Comparison of ENCODE assay signal across 12 cellular contexts in genomic region chr7:43735403-43735801, GRCh38.
DNase-seq lines count a peak whose midpoint lies in the region; ATAC-seq and TF ChIP-seq lines count a peak whose summit lies in the region.
"Had no signal": no experiment of that assay in that cellular context is flagged by ENCODE, and none has a peak within 500 bp of the region (broad histone marks: within the 10 kb centered on the region; RNA-seq: fewer than 3 reads in every experiment).

No MANE protein-coding gene starts in this region.

- peaks cover 25% of the 10 kb centered on the region for H3K4me1 Mint-ChIP-seq in stimulated activated naive CD8-positive, alpha-beta T cell treated with anti-CD3 and anti-CD28 coated beads, Interleukin-15, Interleukin-2, amounts not matched to agents 100 ng/mL and 50 ng/mL, for 24 hours (ENCODE audit: low read depth)

- peak overlapping the region; percentile 83 for H3K27ac Mint-ChIP-seq in stimulated activated naive CD8-positive, alpha-beta T cell treated with anti-CD3 and anti-CD28 coated beads, Interleukin-15, Interleukin-2, amounts not matched to agents 100 ng/mL and 50 ng/mL, for 24 hours

- TF ChIP-seq CTCF in GM10248 (IDR thresholded peaks at IDR 0.05; ENCODE audit: control extremely low read depth, extremely low read depth, low read depth, missing control alignments): no peak

- DNase-seq in stimulated activated naive CD8-positive, alpha-beta T cell treated with anti-CD3 and anti-CD28 coated beads, Interleukin-15, Interleukin-2, amounts not matched to agents 100 U/mL and 50 U/mL, for 24 hours: no peak
- DNase-seq in DMS153 (lab: John Stamatoyannopoulos, UW) (no peak), GM10248 (ENCODE audit: extremely low spot score) (no peak)
- DNase-seq in NK-92 treated with Interleukin-12 subunit alpha and Interleukin-12 subunit beta, amount 100 ng/mL, for 24 hours (lab: John Stamatoyannopoulos, UW): no peak
- DNase-seq: activated gamma-delta T cell treated with Interleukin-2 at 50 U/mL for 16 hours, NCI-H446 treated with DMSO at 0.1 percent for 48 hours, right cardiac atrium, SIG-M5 had no signal

- no peaks in the 10 kb centered on the region for H3K9me3 Mint-ChIP-seq in stimulated activated naive CD8-positive, alpha-beta T cell treated with anti-CD3 and anti-CD28 coated beads, Interleukin-15, Interleukin-2, amounts not matched to agents 100 ng/mL and 50 ng/mL, for 24 hours

- no peaks in the 10 kb centered on the region for H3K36me3 Mint-ChIP-seq in stimulated activated naive CD8-positive, alpha-beta T cell treated with anti-CD3 and anti-CD28 coated beads, Interleukin-15, Interleukin-2, amounts not matched to agents 100 ng/mL and 50 ng/mL, for 24 hours (ENCODE audit: low read depth)

- POLR2A ChIA-PET in GM10248 (lab: Yijun Ruan, JAX): interaction anchor here (0.7 to 0.8 kb wide), 2 partner anchors 13 to 27 kb away, joined by 3 to 6 read pairs; no protein-coding TSS in a partner anchor

- CTCF ChIA-PET in GM10248 (lab: Yijun Ruan, JAX): interaction anchor here (0.9 to 5.4 kb wide), 10 partner anchors 11 to 153 kb away, joined by 3 to 39 read pairs (median 4); partner anchors contain the start of genes BLVRA and STK17A

- peaks cover 3% of the 10 kb centered on the region for H3K27me3 Mint-ChIP-seq in stimulated activated naive CD8-positive, alpha-beta T cell treated with anti-CD3 and anti-CD28 coated beads, Interleukin-15, Interleukin-2, amounts not matched to agents 100 ng/mL and 50 ng/mL, for 24 hours

- ATAC-seq in stimulated activated naive CD8-positive, alpha-beta T cell treated with anti-CD3 and anti-CD28 coated beads, Interleukin-15, Interleukin-2, amounts not matched to agents 100 U/mL and 50 U/mL, for 24 hours: no peak
- ATAC-seq in GM21723 (IDR thresholded peaks at IDR 0.05; ENCODE audit: unreplicated experiment) (peak; percentile 19), HG03439 (IDR thresholded peaks at IDR 0.05; ENCODE audit: unreplicated experiment) (peak; percentile 20), SK-N-SH treated with all-trans-retinoic acid at 6 μM for 48 hours (no peak)

- H3K4me3 Mint-ChIP-seq in stimulated activated naive CD8-positive, alpha-beta T cell treated with anti-CD3 and anti-CD28 coated beads, Interleukin-15, Interleukin-2, amounts not matched to agents 100 ng/mL and 50 ng/mL, for 24 hours: no peak overlapping the region

TF ChIP-seq in SK-N-SH treated with all-trans-retinoic acid at 6 μM for 48 hours, 23 proteins besides CTCF, POLR2A, EP300 and RAD21:
- TF ChIP-seq CSRNP3 (CRISPR knock-in tag; IDR thresholded peaks at IDR 0.05) (no peak), POU6F1 (CRISPR knock-in tag; IDR thresholded peaks at IDR 0.05; ENCODE audit: borderline replicate concordance, low read depth) (no peak), ZFP30 (CRISPR knock-in tag; IDR thresholded peaks at IDR 0.05) (no peak), ARNTL (CRISPR knock-in tag; IDR thresholded peaks at IDR 0.05; ENCODE audit: borderline replicate concordance, low read depth) (no peak), SNAI2 (CRISPR knock-in tag; IDR thresholded peaks at IDR 0.05) (no peak)

Comparison
In these comparisons a context has a peak if more than half of its experiments do, and no peak if none do; other contexts are left out.
1. ATAC-seq: peak in GM21723 (single experiment) and HG03439 (single experiment); none in stimulated activated naive CD8-positive, alpha-beta T cell treated with anti-CD3 and anti-CD28 coated beads, Interleukin-15, Interleukin-2, amounts not matched to agents 100 U/mL and 50 U/mL, for 24 hours (single experiment) and SK-N-SH treated with all-trans-retinoic acid at 6 μM for 48 hours (single experiment).